In genomic region chr7:132232394-132232793, GRCh38 we compare ENCODE assay signal across 20 cellular contexts.
"Had no signal": no experiment of that assay in that cellular context is flagged by ENCODE, and none has a peak within 500 bp of the region (broad histone marks: within the 10 kb centered on the region; RNA-seq: fewer than 3 reads in every experiment).

No MANE protein-coding gene starts in this region.

- ATAC-seq: gastrocnemius medialis; left ventricle myocardium superior; natural killer cell treated with Interleukin-12 subunit alpha and Interleukin-12 subunit beta and Interleukin-15 and Interleukin-18, amount 100 ng/mL, for 72 hours; right cardiac atrium; stimulated activated memory B cell treated with anti-CD40 and anti-IgM and Interleukin-4, amounts not matched to agents 10 μg/mL and 1 μg/mL and 100 μg/mL, for 72 hours; upper lobe of right lung had no signal

- H3K4me3 Mint-ChIP-seq: natural killer cell treated with Interleukin-12 subunit alpha and Interleukin-12 subunit beta and Interleukin-15 and Interleukin-18, amount 100 ng/mL, for 72 hours; stimulated activated memory B cell treated with anti-CD40 and anti-IgM and Interleukin-4, amounts not matched to agents 10 μg/mL and 1 μg/mL and 100 μg/mL, for 72 hours; stimulated activated naive CD8-positive, alpha-beta T cell treated with anti-CD3 and anti-CD28 coated beads, Interleukin-15, Interleukin-2, amounts not matched to agents 100 ng/mL and 50 ng/mL, for 24 hours had no signal

- H3K36me3 ChIP-seq: colonic mucosa, gastrocnemius medialis, neutrophil, tibial artery, upper lobe of right lung, vagina had no signal

- H3K9me3 Mint-ChIP-seq: natural killer cell treated with Interleukin-12 subunit alpha and Interleukin-12 subunit beta and Interleukin-15 and Interleukin-18, amount 100 ng/mL, for 72 hours; stimulated activated memory B cell treated with anti-CD40 and anti-IgM and Interleukin-4, amounts not matched to agents 10 μg/mL and 1 μg/mL and 100 μg/mL, for 72 hours; stimulated activated naive CD8-positive, alpha-beta T cell treated with anti-CD3 and anti-CD28 coated beads, Interleukin-15, Interleukin-2, amounts not matched to agents 100 ng/mL and 50 ng/mL, for 24 hours had no signal

- H3K9me3 ChIP-seq: colonic mucosa, gastrocnemius medialis, neutrophil, spleen, tibial artery, upper lobe of right lung, vagina had no signal

- DNase-seq: colonic mucosa; dermis blood vessel endothelial cell; effector CD4-positive, alpha-beta T cell; gastrocnemius medialis; islet precursor cell; left ventricle myocardium superior; mesenchymal stem cell; midbrain; right cardiac atrium; spleen; stimulated activated CD4-positive, alpha-beta T cell treated with anti-CD3 and anti-CD28 coated beads, Interleukin-15, amount 100 ng/mL, for 24 hours; stimulated activated CD4-positive, alpha-beta T cell treated with anti-CD3 and anti-CD28 coated beads, Interleukin-1b, Interleukin-23, amount 100 ng/mL, for 48 hours; stimulated activated CD4-positive, alpha-beta T cell treated with anti-CD3 and anti-CD28 coated beads, Interleukin-4, amount 100 ng/mL, for 24 hours; tibial artery; upper lobe of right lung had no signal

- H3K27ac ChIP-seq: colonic mucosa, gastrocnemius medialis, neutrophil, spleen, tibial artery, upper lobe of right lung, vagina had no signal

- H3K36me3 Mint-ChIP-seq: natural killer cell treated with Interleukin-12 subunit alpha and Interleukin-12 subunit beta and Interleukin-15 and Interleukin-18, amount 100 ng/mL, for 72 hours; stimulated activated memory B cell treated with anti-CD40 and anti-IgM and Interleukin-4, amounts not matched to agents 10 μg/mL and 1 μg/mL and 100 μg/mL, for 72 hours had no signal

- H3K4me3 ChIP-seq: colonic mucosa, gastrocnemius medialis, spleen, tibial artery, upper lobe of right lung, vagina had no signal

- H3K4me1 ChIP-seq: colonic mucosa, gastrocnemius medialis, spleen, tibial artery, upper lobe of right lung, vagina had no signal

- H3K27me3 Mint-ChIP-seq: stimulated activated memory B cell treated with anti-CD40 and anti-IgM and Interleukin-4, amounts not matched to agents 10 μg/mL and 1 μg/mL and 100 μg/mL, for 72 hours had no signal

- H3K27ac Mint-ChIP-seq: natural killer cell treated with Interleukin-12 subunit alpha and Interleukin-12 subunit beta and Interleukin-15 and Interleukin-18, amount 100 ng/mL, for 72 hours; stimulated activated memory B cell treated with anti-CD40 and anti-IgM and Interleukin-4, amounts not matched to agents 10 μg/mL and 1 μg/mL and 100 μg/mL, for 72 hours; stimulated activated naive CD8-positive, alpha-beta T cell treated with anti-CD3 and anti-CD28 coated beads, Interleukin-15, Interleukin-2, amounts not matched to agents 100 ng/mL and 50 ng/mL, for 24 hours had no signal

- H3K27me3 ChIP-seq: colonic mucosa, gastrocnemius medialis, neutrophil, spleen, tibial artery, upper lobe of right lung, vagina had no signal

- H3K4me1 Mint-ChIP-seq: stimulated activated memory B cell treated with anti-CD40 and anti-IgM and Interleukin-4, amounts not matched to agents 10 μg/mL and 1 μg/mL and 100 μg/mL, for 72 hours had no signal
